Comparison of ENCODE assay signal across 10 cellular contexts in the genomic region with DNA sequence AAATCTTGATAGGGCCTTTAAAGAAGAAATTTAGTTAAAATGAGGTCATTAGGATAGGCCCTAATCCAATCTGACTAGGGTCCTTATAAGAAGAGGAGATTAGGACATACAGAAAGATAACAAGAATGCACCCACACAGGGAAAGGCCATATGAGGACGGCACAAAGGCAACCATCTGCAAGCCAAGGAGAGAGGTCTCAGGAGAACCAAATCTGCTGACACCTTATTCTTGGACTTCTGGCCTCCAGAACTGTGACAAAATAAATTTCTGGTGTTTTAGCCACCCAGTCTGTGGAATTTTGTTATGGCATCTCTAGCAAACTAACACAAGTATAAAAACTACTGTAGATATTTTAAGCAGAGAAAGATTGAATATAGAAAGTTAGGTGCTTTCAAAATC. TPM values are rescaled to one million over a fixed set of nuclear protein-coding genes. Genes with fewer than 3 reads are reported as not detected.
"Had no signal": no experiment of that assay in that cellular context is flagged by ENCODE, and none has a peak within 500 bp of the region (broad histone marks: within the 10 kb centered on the region; RNA-seq: fewer than 3 reads in every experiment).

No MANE protein-coding gene starts in this region.

- H3K4me3 ChIP-seq: GM23338, HAP-1 had no signal

- DNase-seq: H7, HFFc6, Karpas-422, KBM-7 had no signal

- H3K4me2 ChIP-seq: GM23338, KMS-11 had no signal

- ATAC-seq: GM23338, HCT116 had no signal

- H3K27ac ChIP-seq: HL-60, KMS-11 had no signal

- H3K36me3 ChIP-seq: HAP-1 had no signal

- H3K9me3 ChIP-seq: HAP-1 had no signal

- H3K9ac ChIP-seq: KMS-11 had no signal

RNA-seq across cellular contexts. Expression of gene ADM, which starts 28.6 kb away (rescaled TPM):
- total RNA-seq: HT1080 had no signal
